ENCODE assay signal across 11 cellular contexts in the genomic region with DNA sequence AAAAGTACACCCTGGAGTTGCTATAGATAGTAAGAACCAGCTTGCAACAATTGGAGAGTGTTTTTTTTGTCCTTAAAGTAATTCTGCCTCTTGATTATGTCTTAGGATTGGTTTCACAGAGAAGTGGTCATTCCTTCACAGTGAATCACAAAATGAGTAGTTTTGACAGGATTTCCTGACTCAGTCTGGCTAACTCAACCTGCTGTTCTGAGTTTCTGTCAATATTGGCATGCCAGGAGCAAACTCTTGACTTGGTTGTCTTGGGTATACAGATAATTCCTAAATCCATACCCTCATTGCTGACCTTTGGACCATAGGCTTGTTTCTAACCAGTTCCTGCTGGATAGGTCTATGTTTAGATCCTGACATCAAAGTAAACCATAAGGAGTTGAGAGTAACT. TPM values are rescaled to one million over a fixed set of nuclear protein-coding genes. Genes with fewer than 3 reads are reported as not detected.
DNase-seq lines count a peak whose midpoint lies in the region; ATAC-seq, FAIRE-seq and TF ChIP-seq lines count a peak whose summit lies in the region.
"Had no signal": no experiment of that assay in that cellular context is flagged by ENCODE, and none has a peak within 500 bp of the region (broad histone marks: within the 10 kb centered on the region; RNA-seq: fewer than 3 reads in every experiment).

No MANE protein-coding gene starts in this region.

- H3K4me3 Mint-ChIP-seq in immature natural killer cell, result no peak overlapping the region
- H3K4me3 Mint-ChIP-seq: activated CD8-positive, alpha-beta T cell treated with anti-CD3 and anti-CD28 coated beads, Interleukin-2, amount 10 ng/mL, durations not matched to agents 7 days and 5 days had no signal

- H3K27me3 ChIP-seq in small intestine (ENCODE audit: control insufficient read depth in 2 of 2, insufficient read depth in 2 of 2, low read length in 2 of 2), result no peaks in the 10 kb centered on the region

- DNase-seq in GM12891 (ENCODE audit: insufficient read length, low spot score), result no peak
- peak; percentile 53 for DNase-seq in fibroblast of the conjunctiva (ENCODE audit: low read depth)
- DNase-seq in small intestine, result peak; percentile 81
- DNase-seq in islet precursor cell, result no peak
- no peak for DNase-seq in immature natural killer cell
- DNase-seq in hepatic stellate cell (ENCODE audit: low spot score), result no peak
- no peak for DNase-seq in T-helper 1 cell
- DNase-seq: activated CD8-positive, alpha-beta T cell treated with anti-CD3 and anti-CD28 coated beads, Interleukin-2, amount 10 ng/mL, durations not matched to agents 7 days and 5 days; caudate nucleus; RPMI8226 had no signal

- H3K4me1 Mint-ChIP-seq in immature natural killer cell, result no peaks in the 10 kb centered on the region

- no peak overlapping the region for H3K4me3 ChIP-seq in small intestine (ENCODE audit: low read depth in 1 of 2, low read length in 2 of 2)

- peak overlapping the region; percentile 48 to 60 for H3K27ac ChIP-seq in small intestine (ENCODE audit: low read depth in 1 of 2, low read length in 1 of 2)

- no peaks in the 10 kb centered on the region for H3K36me3 Mint-ChIP-seq in immature natural killer cell

- FAIRE-seq in GM12891 (lab: Jason Lieb, UNC) (peak; percentile 28), small intestine (lab: Jason Lieb, UNC) (no peak)

- H3K9me3 ChIP-seq in small intestine (ENCODE audit: control insufficient read depth, low read depth), result no peaks in the 10 kb centered on the region

- H3K27me3 Mint-ChIP-seq in immature natural killer cell (ENCODE audit: low read depth in 3 of 3), result peaks cover 2 to 6% (median 3%) of the 10 kb centered on the region in 3 donors

- H3K27ac Mint-ChIP-seq in immature natural killer cell, result no peak overlapping the region
- H3K27ac Mint-ChIP-seq: activated CD8-positive, alpha-beta T cell treated with anti-CD3 and anti-CD28 coated beads, Interleukin-2, amount 10 ng/mL, durations not matched to agents 7 days and 5 days had no signal

- H3K4me1 ChIP-seq in small intestine (ENCODE audit: control insufficient read depth in 2 of 2, insufficient read depth in 1 of 2, low read depth in 1 of 2, low read length in 1 of 2), result peaks cover 4 to 6% of the 10 kb centered on the region in 2 donors

- TF ChIP-seq POLR2A in GM12891 (IDR thresholded peaks at IDR 0.05; ENCODE audit: low read depth, low read length), result no peak

- H3K9me3 Mint-ChIP-seq in immature natural killer cell, result peaks cover 0 to 2% (median 0%) of the 10 kb centered on the region in 6 donors

- ATAC-seq in SK-N-SH treated with all-trans-retinoic acid at 6 μM for 48 hours, result peak; percentile 88
- ATAC-seq: activated CD8-positive, alpha-beta T cell treated with anti-CD3 and anti-CD28 coated beads, Interleukin-2, amount 10 ng/mL, durations not matched to agents 7 days and 5 days had no signal

- H3K36me3 ChIP-seq in small intestine (ENCODE audit: control insufficient read depth in 2 of 2, insufficient read depth in 2 of 2, low read length in 2 of 2), result no peaks in the 10 kb centered on the region

TF ChIP-seq in GM12891, 5 proteins besides CTCF, POLR2A, EP300 and RAD21:
- TF ChIP-seq POU2F2 (IDR thresholded peaks at IDR 0.05; ENCODE audit: low read depth, low read length) (no peak), PAX5 (IDR thresholded peaks at IDR 0.05; ENCODE audit: insufficient read depth, low read length, severe bottlenecking) (no peak)

TF ChIP-seq in SK-N-SH treated with all-trans-retinoic acid at 6 μM for 48 hours, 23 proteins besides CTCF, POLR2A, EP300 and RAD21:
- no peak for TF ChIP-seq ZC3H10 (CRISPR knock-in tag; IDR thresholded peaks at IDR 0.05)
- TF ChIP-seq ISL1 (CRISPR knock-in tag; IDR thresholded peaks at IDR 0.05), result 0 out of 2 replicates have a peak, but pooled peaks have one; percentile 6
- TF ChIP-seq, protein P1, sequence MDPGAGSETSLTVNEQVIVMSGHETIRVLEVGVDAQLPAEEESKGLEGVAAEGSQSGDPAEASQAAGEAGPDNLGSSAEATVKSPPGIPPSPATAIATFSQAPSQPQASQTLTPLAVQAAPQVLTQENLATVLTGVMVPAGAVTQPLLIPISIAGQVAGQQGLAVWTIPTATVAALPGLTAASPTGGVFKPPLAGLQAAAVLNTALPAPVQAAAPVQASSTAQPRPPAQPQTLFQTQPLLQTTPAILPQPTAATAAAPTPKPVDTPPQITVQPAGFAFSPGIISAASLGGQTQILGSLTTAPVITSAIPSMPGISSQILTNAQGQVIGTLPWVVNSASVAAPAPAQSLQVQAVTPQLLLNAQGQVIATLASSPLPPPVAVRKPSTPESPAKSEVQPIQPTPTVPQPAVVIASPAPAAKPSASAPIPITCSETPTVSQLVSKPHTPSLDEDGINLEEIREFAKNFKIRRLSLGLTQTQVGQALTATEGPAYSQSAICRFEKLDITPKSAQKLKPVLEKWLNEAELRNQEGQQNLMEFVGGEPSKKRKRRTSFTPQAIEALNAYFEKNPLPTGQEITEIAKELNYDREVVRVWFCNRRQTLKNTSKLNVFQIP (CRISPR knock-in tag; IDR thresholded peaks at IDR 0.05; ENCODE audit: borderline replicate concordance, low read depth), result no peak

RNA-seq across cellular contexts. Expression of gene FHIP1A, which starts 9.4 kb away (rescaled TPM):
- polyA plus RNA-seq in GM12891 (2012; ENCODE audit: low read depth, missing spikeins), result 0.37 TPM
- polyA plus RNA-seq in small intestine (1 to 10 TPM in 1 of 3 donors, under 1 TPM in 2; 0.67 to 2.3 (median 0.81) TPM), immature natural killer cell (not detected)

Comparison
In these comparisons a context has a peak if more than half of its experiments do, and no peak if none do; other contexts are left out.
1. DNase-seq: peak in fibroblast of the conjunctiva (single experiment) and small intestine (single experiment); none in GM12891 (single experiment), islet precursor cell (single experiment), immature natural killer cell (0 of 3), hepatic stellate cell (single experiment) and T-helper 1 cell (0 of 5).